Comparison of ENCODE assay signal across 18 cellular contexts in the genomic region with DNA sequence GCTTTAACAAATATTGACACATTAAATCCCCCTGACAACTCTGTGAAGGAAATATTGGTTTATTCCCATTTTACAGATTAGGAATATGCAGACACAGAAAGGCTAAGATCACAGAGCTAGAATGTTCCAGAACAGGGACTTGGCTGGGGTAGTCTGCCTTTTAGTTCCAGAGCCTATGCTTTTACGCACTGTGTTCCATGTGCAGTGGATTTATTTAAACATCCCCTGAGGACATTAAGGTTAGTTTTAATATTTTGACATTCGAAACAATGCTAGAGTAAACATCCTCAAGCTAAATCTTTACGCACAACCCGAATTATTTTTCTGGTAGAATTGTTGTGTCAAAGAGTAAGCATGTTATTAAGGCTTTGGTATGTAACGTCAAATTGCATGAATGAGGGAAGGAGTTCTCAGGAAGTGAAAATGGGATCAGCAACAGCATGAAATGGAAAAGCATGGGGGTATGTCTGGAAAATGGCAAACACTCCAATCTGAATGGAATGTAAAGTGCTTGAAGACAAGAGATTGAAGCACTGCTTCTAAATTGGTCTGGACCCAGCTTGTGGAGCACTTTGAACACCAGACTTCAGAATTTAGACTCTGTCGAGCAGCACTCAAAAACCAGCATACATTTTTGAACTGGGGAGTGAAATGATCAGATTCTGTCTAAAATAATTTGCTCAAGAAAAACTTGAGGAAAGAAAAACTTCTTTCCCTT.
DNase-seq lines count a peak whose midpoint lies in the region; ATAC-seq lines count a peak whose summit lies in the region.
"Had no signal": no experiment of that assay in that cellular context is flagged by ENCODE, and none has a peak within 500 bp of the region (broad histone marks: within the 10 kb centered on the region; RNA-seq: fewer than 3 reads in every experiment).

No MANE protein-coding gene starts in this region.

- DNase-seq in NCI-H510A treated with DMSO at 0.1 percent for 48 hours (lab: John Stamatoyannopoulos, UW) (peak; percentile 32), NCI-H510A (lab: John Stamatoyannopoulos, UW) (no peak), NCI-H2029 (lab: John Stamatoyannopoulos, UW) (peak; percentile 37), NCI-H69 (lab: John Stamatoyannopoulos, UW) (peak; percentile 24), renal cortical epithelial cell (ENCODE audit: low read depth) (peak; percentile 17), NCI-H1436 treated with DMSO at 0.1 percent for 48 hours (lab: John Stamatoyannopoulos, UW) (no peak), COLO829 (ENCODE audit: low spot score) (no peak)
- no peak for DNase-seq in natural killer cell treated with Interleukin-12 subunit alpha and Interleukin-12 subunit beta and Interleukin-15 and Interleukin-18, amount 100 ng/mL, for 72 hours (ENCODE audit: low spot score)
- DNase-seq: ACHN; BE2C; C1 segment of cervical spinal cord; Calu3; CD4-positive, CD25-positive, alpha-beta regulatory T cell; DMS 273 treated with DMSO at 0.1 percent for 48 hours; GDM1; GM23248 had no signal

- peaks cover 0 to 4% of the 10 kb centered on the region in 2 donors for H3K27me3 Mint-ChIP-seq in natural killer cell treated with Interleukin-12 subunit alpha and Interleukin-12 subunit beta and Interleukin-15 and Interleukin-18, amount 100 ng/mL, for 72 hours
- H3K27me3 Mint-ChIP-seq: CD4-positive, CD25-positive, alpha-beta regulatory T cell; IgD-negative memory B cell had no signal

- H3K4me1 Mint-ChIP-seq in natural killer cell treated with Interleukin-12 subunit alpha and Interleukin-12 subunit beta and Interleukin-15 and Interleukin-18, amount 100 ng/mL, for 72 hours (ENCODE audit: low read depth in 2 of 2) = peaks cover 0 to 2% of the 10 kb centered on the region in 2 donors

- no peaks in the 10 kb centered on the region for H3K36me3 Mint-ChIP-seq in natural killer cell treated with Interleukin-12 subunit alpha and Interleukin-12 subunit beta and Interleukin-15 and Interleukin-18, amount 100 ng/mL, for 72 hours
- H3K36me3 Mint-ChIP-seq: CD4-positive, CD25-positive, alpha-beta regulatory T cell had no signal

- no peak overlapping the region for H3K27ac Mint-ChIP-seq in natural killer cell treated with Interleukin-12 subunit alpha and Interleukin-12 subunit beta and Interleukin-15 and Interleukin-18, amount 100 ng/mL, for 72 hours
- H3K27ac Mint-ChIP-seq: CD4-positive, CD25-positive, alpha-beta regulatory T cell; IgD-negative memory B cell had no signal

- no peak overlapping the region for H3K4me3 Mint-ChIP-seq in natural killer cell treated with Interleukin-12 subunit alpha and Interleukin-12 subunit beta and Interleukin-15 and Interleukin-18, amount 100 ng/mL, for 72 hours
- H3K4me3 Mint-ChIP-seq: CD4-positive, CD25-positive, alpha-beta regulatory T cell; IgD-negative memory B cell had no signal

- no peak for ATAC-seq in natural killer cell treated with Interleukin-12 subunit alpha and Interleukin-12 subunit beta and Interleukin-15 and Interleukin-18, amount 100 ng/mL, for 72 hours
- ATAC-seq: HepG2 had no signal

- H3K9me3 Mint-ChIP-seq in natural killer cell treated with Interleukin-12 subunit alpha and Interleukin-12 subunit beta and Interleukin-15 and Interleukin-18, amount 100 ng/mL, for 72 hours = no peaks in the 10 kb centered on the region
- H3K9me3 Mint-ChIP-seq: CD4-positive, CD25-positive, alpha-beta regulatory T cell; IgD-negative memory B cell had no signal

Comparison
In these comparisons a context has a peak if more than half of its experiments do, and no peak if none do; other contexts are left out.
1. DNase-seq: peak in NCI-H510A treated with DMSO at 0.1 percent for 48 hours (single experiment), NCI-H2029 (single experiment), NCI-H69 (single experiment) and renal cortical epithelial cell (single experiment); none in NCI-H510A (single experiment), NCI-H1436 treated with DMSO at 0.1 percent for 48 hours (single experiment), natural killer cell treated with Interleukin-12 subunit alpha and Interleukin-12 subunit beta and Interleukin-15 and Interleukin-18, amount 100 ng/mL, for 72 hours (single experiment) and COLO829 (single experiment).